Comparison of ENCODE assay signal across 31 cellular contexts in genomic region chr20:57755609-57756008, GRCh38.
"Had no signal": no experiment of that assay in that cellular context is flagged by ENCODE, and none has a peak within 500 bp of the region (broad histone marks: within the 10 kb centered on the region; RNA-seq: fewer than 3 reads in every experiment).

No MANE protein-coding gene starts in this region.

- DNase-seq: activated CD4-positive, alpha-beta T cell treated with anti-CD3 and anti-CD28 coated beads for 36 hours; activated CD4-positive, alpha-beta T cell treated with anti-CD3 and anti-CD28 coated beads, Interleukin-2, amount 10 ng/mL, durations not matched to agents 7 days and 5 days; activated CD4-positive, alpha-beta T cell treated with anti-CD3 and anti-CD28 coated beads, Interleukin-2, amount 50 U/mL, for 48 hours; activated CD8-positive, alpha-beta T cell treated with anti-CD3 and anti-CD28 coated beads, Interleukin-2, amount 10 ng/mL, durations not matched to agents 7 days and 5 days; activated naive CD4-positive, alpha-beta T cell treated with anti-CD3 and anti-CD28 coated beads, Interleukin-2, amount 10 ng/mL, durations not matched to agents 7 days and 5 days; activated naive CD8-positive, alpha-beta T cell treated with anti-CD3 and anti-CD28 coated beads, Interleukin-2, amount 50 U/mL, for 24 hours; activated T-cell treated with anti-CD3 and anti-CD28 coated beads, Interleukin-2, amount 50 U/mL, for 24 hours; central memory CD4-positive, alpha-beta T cell; Karpas-422; NCI-H1105; NCI-H1417 treated with DMSO at 0.1 percent for 48 hours; NCI-H187 treated with DMSO at 0.1 percent for 48 hours; NCI-H2081; NCI-H226; NCI-H446 treated with DMSO at 0.1 percent for 48 hours; NCI-H524; NCI-H69; NK-92 treated with Interleukin-12 subunit alpha and Interleukin-12 subunit beta, amount 100 ng/mL, for 24 hours; PC-3; RPMI8226; SIG-M5 had no signal

- H3K36me3 Mint-ChIP-seq: activated naive CD4-positive, alpha-beta T cell treated with anti-CD3 and anti-CD28 coated beads, Interleukin-2, amount 10 ng/mL, durations not matched to agents 7 days and 5 days; brain; WTC11 had no signal

- H3K27me3 ChIP-seq: Peyer's patch had no signal

- H3K4me3 ChIP-seq: K562, Peyer's patch had no signal

- H3K27ac ChIP-seq: Peyer's patch had no signal

- H3K4me1 ChIP-seq: Peyer's patch had no signal

- H3K27ac Mint-ChIP-seq: activated CD4-positive, alpha-beta T cell treated with anti-CD3 and anti-CD28 coated beads for 36 hours; activated CD4-positive, alpha-beta T cell treated with anti-CD3 and anti-CD28 coated beads, Interleukin-2, amount 10 ng/mL, durations not matched to agents 7 days and 5 days; activated CD8-positive, alpha-beta T cell treated with anti-CD3 and anti-CD28 coated beads, Interleukin-2, amount 10 ng/mL, durations not matched to agents 7 days and 5 days; activated naive CD4-positive, alpha-beta T cell treated with anti-CD3 and anti-CD28 coated beads, Interleukin-2, amount 10 ng/mL, durations not matched to agents 7 days and 5 days; activated naive CD8-positive, alpha-beta T cell; activated naive CD8-positive, alpha-beta T cell treated with anti-CD3 and anti-CD28 coated beads, Interleukin-2, amount 50 U/mL, for 24 hours; activated T-cell treated with anti-CD3 and anti-CD28 coated beads, Interleukin-2, amount 50 U/mL, for 24 hours; activated T-helper 2 cell treated with anti-CD3 and anti-CD28 coated beads, Interferon-gamma antibody, Interleukin-2, Interleukin-4, amounts not matched to agents 10 μg/mL and 5 μg/mL and 100 μg/mL, durations not matched to agents 14 hours and 24 hours and 36 hours; T-helper 1 cell treated with Interleukin-12 subunit alpha and Interleukin-12 subunit beta and Interleukin-4 antibody, amounts not matched to agents 30 μg/mL and 1 μg/mL, for 36 hours; T-helper 2 cell treated with Interferon-gamma antibody and Interleukin-4, amounts not matched to agents 5 μg/mL and 100 μg/mL, for 36 hours; WTC11 had no signal

- H3K9me3 Mint-ChIP-seq: activated T-helper 2 cell treated with anti-CD3 and anti-CD28 coated beads, Interferon-gamma antibody, Interleukin-2, Interleukin-4, amounts not matched to agents 10 μg/mL and 5 μg/mL and 100 μg/mL, durations not matched to agents 14 hours and 24 hours and 36 hours; T-helper 1 cell treated with Interleukin-12 subunit alpha and Interleukin-12 subunit beta and Interleukin-4 antibody, amounts not matched to agents 30 μg/mL and 1 μg/mL, for 36 hours; T-helper 2 cell treated with Interferon-gamma antibody and Interleukin-4, amounts not matched to agents 5 μg/mL and 100 μg/mL, for 36 hours had no signal

- H3K4me3 Mint-ChIP-seq: activated CD4-positive, alpha-beta T cell treated with anti-CD3 and anti-CD28 coated beads for 36 hours; activated CD4-positive, alpha-beta T cell treated with anti-CD3 and anti-CD28 coated beads, Interleukin-2, amount 10 ng/mL, durations not matched to agents 7 days and 5 days; activated CD8-positive, alpha-beta T cell treated with anti-CD3 and anti-CD28 coated beads, Interleukin-2, amount 10 ng/mL, durations not matched to agents 7 days and 5 days; activated naive CD4-positive, alpha-beta T cell treated with anti-CD3 and anti-CD28 coated beads, Interleukin-2, amount 10 ng/mL, durations not matched to agents 7 days and 5 days; activated naive CD8-positive, alpha-beta T cell; activated naive CD8-positive, alpha-beta T cell treated with anti-CD3 and anti-CD28 coated beads, Interleukin-2, amount 50 U/mL, for 24 hours; activated T-cell treated with anti-CD3 and anti-CD28 coated beads, Interleukin-2, amount 50 U/mL, for 24 hours; brain; T-helper 1 cell treated with Interleukin-12 subunit alpha and Interleukin-12 subunit beta and Interleukin-4 antibody, amounts not matched to agents 30 μg/mL and 1 μg/mL, for 36 hours; T-helper 2 cell treated with Interferon-gamma antibody and Interleukin-4, amounts not matched to agents 5 μg/mL and 100 μg/mL, for 36 hours; WTC11 had no signal

- H3K9me3 ChIP-seq: Peyer's patch had no signal

- H3K36me3 ChIP-seq: Peyer's patch had no signal

- H3K4me1 Mint-ChIP-seq: activated CD4-positive, alpha-beta T cell treated with anti-CD3 and anti-CD28 coated beads, Interleukin-2, amount 10 ng/mL, durations not matched to agents 7 days and 5 days; activated naive CD4-positive, alpha-beta T cell treated with anti-CD3 and anti-CD28 coated beads, Interleukin-2, amount 10 ng/mL, durations not matched to agents 7 days and 5 days had no signal

- ATAC-seq: activated CD4-positive, alpha-beta T cell treated with anti-CD3 and anti-CD28 coated beads for 36 hours; activated CD4-positive, CD25-positive, alpha-beta regulatory T cell treated with anti-CD3 and anti-CD28 coated beads, Interleukin-2, amount 50 U/mL, for 24 hours; activated CD8-positive, alpha-beta T cell treated with anti-CD3 and anti-CD28 coated beads, Interleukin-2, amount 10 ng/mL, durations not matched to agents 7 days and 5 days; activated naive CD8-positive, alpha-beta T cell treated with anti-CD3 and anti-CD28 coated beads, Interleukin-2, amount 50 U/mL, for 24 hours; K562; PC-3; Right ventricle myocardium inferior; WTC11 had no signal
